In genomic region chr10:118721005-118721876, GRCh38 we compare ENCODE assay signal across 8 cellular contexts. TPM values are rescaled to one million over a fixed set of nuclear protein-coding genes. Genes with fewer than 3 reads are reported as not detected.
DNase-seq lines count a peak whose midpoint lies in the region; ATAC-seq and TF ChIP-seq lines count a peak whose summit lies in the region.

No MANE protein-coding gene starts in this region.

- H3K36me3 Mint-ChIP-seq in CD4-positive, alpha-beta T cell (ENCODE audit: low read depth): peaks cover 16% of the 10 kb centered on the region

- no peaks in the 10 kb centered on the region for H3K9me3 ChIP-seq in CD4-positive, alpha-beta T cell (ENCODE audit: control insufficient read depth, low read length)

- ATAC-seq in CD4-positive, alpha-beta T cell (ENCODE audit: poor library complexity): peak; percentile 65
- peak; percentile 62 for ATAC-seq in GM19395 (IDR thresholded peaks at IDR 0.05; ENCODE audit: unreplicated experiment)
- ATAC-seq in GM18907 (IDR thresholded peaks at IDR 0.05; ENCODE audit: unreplicated experiment): no peak
- no peak for ATAC-seq in GM21576 (IDR thresholded peaks at IDR 0.05; ENCODE audit: unreplicated experiment)

- POLR2A ChIA-PET in CD4-positive, alpha-beta T cell (lab: Charles Lee): interaction anchor here (1.0 kb wide), 2 partner anchors 34 to 153 kb away, joined by 3 to 7 read pairs; partner anchors contain the start of gene CACUL1

- peak; percentile 87 for TF ChIP-seq CTCF in CD4-positive, alpha-beta T cell (IDR thresholded peaks at IDR 0.05)

- no peak overlapping the region for H3K27ac Mint-ChIP-seq in CD4-positive, alpha-beta T cell

- H3K27me3 Mint-ChIP-seq in CD4-positive, alpha-beta T cell: no peaks in the 10 kb centered on the region

- intact Hi-C loops in CD4-positive, alpha-beta T cell (cut with DNase I, micrococcal nuclease): loop anchor here (1.0 to 10.0 kb wide), 3 partner anchors 81 to 376 kb away; partner anchors contain the start of gene FAM204A (in 1 of the 2)

- CTCF ChIA-PET in CD4-positive, alpha-beta T cell (lab: Charles Lee): interaction anchor here (0.6 to 1.0 kb wide), 13 partner anchors 8 to 156 kb away, joined by 3 to 13 read pairs (median 3); partner anchors contain the start of gene CACUL1

- H3K9me3 Mint-ChIP-seq in CD4-positive, alpha-beta T cell: no peaks in the 10 kb centered on the region

- no peak overlapping the region for H3K27ac ChIP-seq in CD4-positive, alpha-beta T cell (ENCODE audit: low read depth, low read length)

- no peaks in the 10 kb centered on the region for H3K27me3 ChIP-seq in CD4-positive, alpha-beta T cell (ENCODE audit: control insufficient read depth, insufficient read depth, low read length)

- DNase-seq in CD4-positive, alpha-beta T cell: peak in 9 of 10 experiments; percentile 39 to 62 (median 54)
- peak; percentile 49 for DNase-seq in NCI-H460 (ENCODE audit: extremely low read depth, low read depth)
- peak; percentile 16 for DNase-seq in activated CD8-positive, alpha-beta memory T cell treated with anti-CD3 and anti-CD28 coated beads, Interleukin-2, amount 50 U/mL, for 1 hour (ENCODE audit: extremely low read depth)
- DNase-seq in fibroblast of peridontal ligament (ENCODE audit: extremely low read depth): peak; percentile 86
- peak; percentile 69 for DNase-seq in pons (ENCODE audit: low spot score)

- no peak overlapping the region for H3K4me3 Mint-ChIP-seq in CD4-positive, alpha-beta T cell

- H3K4me1 Mint-ChIP-seq in CD4-positive, alpha-beta T cell (ENCODE audit: low read depth): peaks cover 24% of the 10 kb centered on the region

RNA-seq across cellular contexts. Expression of gene CACUL1, which starts 33.5 kb away (rescaled TPM):
- total RNA-seq in CD4-positive, alpha-beta T cell: 10 to 100 TPM; 36.7 to 37.4 TPM
- 37.4 and 43.5 TPM in 2 replicates for total RNA-seq in NCI-H460 (2014; rRNA removed; shearing (Covaris generic))
- polyA plus RNA-seq in NCI-H460 (2014; cell fraction: nucleus; rRNA removed): 9.7 and 35.1 TPM in 2 replicates

Comparison
In these comparisons a context has a peak if more than half of its experiments do, and no peak if none do; other contexts are left out.
1. ATAC-seq: peak in CD4-positive, alpha-beta T cell (single experiment) and GM19395 (single experiment); none in GM18907 (single experiment) and GM21576 (single experiment).
2. DNase-seq: peak in every context shown above with its lines; median percentile 86 in fibroblast of peridontal ligament; 69 in pons; 54 in CD4-positive, alpha-beta T cell; 49 in NCI-H460; 16 in activated CD8-positive, alpha-beta memory T cell treated with anti-CD3 and anti-CD28 coated beads, Interleukin-2, amount 50 U/mL, for 1 hour.